Comparison of ENCODE assay signal across 25 cellular contexts in the genomic region with DNA sequence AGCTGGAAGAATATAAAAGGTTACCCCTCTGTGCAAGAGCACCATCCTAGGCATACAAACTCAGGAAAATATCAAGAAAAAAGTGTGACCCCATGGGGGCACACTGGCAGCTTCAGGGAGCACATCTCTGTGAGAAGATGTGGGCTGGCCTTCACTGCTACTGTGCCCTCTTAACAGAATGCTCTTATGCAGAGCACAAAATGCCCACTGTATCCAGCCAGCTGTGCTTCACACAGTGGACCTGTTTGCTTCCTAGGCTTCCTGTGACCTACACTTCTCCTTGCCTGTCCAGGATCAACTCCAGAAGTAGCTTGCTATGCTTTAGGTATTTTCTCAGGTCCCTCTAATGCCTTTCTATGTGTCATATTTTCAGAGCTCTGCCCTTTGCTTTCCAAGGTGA.
"Had no signal": no experiment of that assay in that cellular context is flagged by ENCODE, and none has a peak within 500 bp of the region (broad histone marks: within the 10 kb centered on the region; RNA-seq: fewer than 3 reads in every experiment).

No MANE protein-coding gene starts in this region.

- H3K27ac ChIP-seq: brain microvascular endothelial cell, PC-9, RWPE1, WERI-Rb-1 had no signal

- DNase-seq: activated CD4-positive, alpha-beta T cell treated with anti-CD3 and anti-CD28 coated beads, Interleukin-2, amount 10 ng/mL, durations not matched to agents 24 days and 14 days; activated CD4-positive, alpha-beta T cell treated with anti-CD3 and anti-CD28 coated beads, Interleukin-2, amount 50 U/mL, for 4 hours; activated CD8-positive, alpha-beta T cell treated with anti-CD3 and anti-CD28 coated beads for 36 hours; activated effector memory CD4-positive, alpha-beta T cell treated with anti-CD3 and anti-CD28 coated beads, Interleukin-2, amount 50 U/mL, for 16 hours; activated naive CD4-positive, alpha-beta T cell; activated naive CD4-positive, alpha-beta T cell treated with anti-CD3 and anti-CD28 coated beads, Interleukin-2, amount 50 U/mL, for 16 hours; activated naive CD8-positive, alpha-beta T cell treated with anti-CD3 and anti-CD28 coated beads for 36 hours; activated T-cell treated with anti-CD3 and anti-CD28 coated beads, Interleukin-2, amount 50 U/mL, for 1 hour; activated T-cell treated with anti-CD3 and anti-CD28 coated beads, Interleukin-2, amount 50 U/mL, for 72 hours; amniotic stem cell; aorta; brain microvascular endothelial cell; NCI-H1092 treated with DMSO at 0.1 percent for 48 hours; NCI-H187 treated with DMSO at 0.1 percent for 48 hours; NCI-H2081; NCI-H2171 treated with DMSO at 0.1 percent for 48 hours; NCI-H2227 treated with DMSO at 0.1 percent for 48 hours; NCI-H446 treated with DMSO at 0.1 percent for 48 hours; NCI-H524; PC-9; Right ventricle myocardium superior; T1000; WERI-Rb-1 had no signal

- H3K4me3 ChIP-seq: PC-9 had no signal

- H3K36me3 ChIP-seq: brain microvascular endothelial cell, WERI-Rb-1 had no signal

- ATAC-seq: activated CD8-positive, alpha-beta T cell treated with anti-CD3 and anti-CD28 coated beads for 36 hours; activated T-cell treated with anti-CD3 and anti-CD28 coated beads, Interleukin-2, amount 50 U/mL, for 72 hours; activated T-helper 17 cell treated with anti-CD3 and anti-CD28 coated beads, Interleukin-2, amount 50 U/mL, for 72 hours had no signal

- H3K27me3 ChIP-seq: brain microvascular endothelial cell had no signal
